Comparison of ENCODE assay signal across 10 cellular contexts in the genomic region with DNA sequence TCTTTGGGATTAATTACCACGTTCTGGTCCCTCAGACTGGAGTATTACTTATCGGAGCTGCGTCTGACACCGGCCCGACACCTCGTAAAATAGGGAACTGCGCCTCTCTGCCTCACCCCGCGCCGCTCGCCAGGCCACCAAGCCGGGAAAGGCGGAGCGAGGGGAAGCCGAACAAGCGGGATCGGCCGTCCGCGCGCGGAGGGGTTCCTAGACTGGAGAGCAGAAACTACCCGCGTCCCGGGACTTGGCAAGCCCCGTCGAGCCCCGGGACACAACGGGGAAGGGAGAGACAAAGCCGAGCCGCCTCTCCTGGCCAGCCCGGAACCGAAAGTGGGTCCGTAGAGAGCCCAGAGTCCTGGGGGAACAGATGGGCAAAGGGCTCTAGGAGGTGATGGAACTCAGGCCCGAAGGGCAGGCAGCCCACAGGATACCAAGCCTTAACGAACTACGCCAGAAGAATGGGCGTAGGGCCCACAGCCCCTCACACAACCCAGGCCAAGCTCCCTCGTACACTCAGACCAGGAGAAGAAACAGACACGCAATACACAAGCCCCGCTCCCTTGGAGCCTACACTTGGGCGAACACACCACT. TPM values are rescaled to one million over a fixed set of nuclear protein-coding genes. Genes with fewer than 3 reads are reported as not detected.
A peak's percentile ranks its signal among the peaks of the same experiment; 100 is the strongest.
DNase-seq lines count a peak whose midpoint lies in the region; ATAC-seq and TF ChIP-seq lines count a peak whose summit lies in the region.
"Had no signal": no experiment of that assay in that cellular context is flagged by ENCODE, and none has a peak within 500 bp of the region (broad histone marks: within the 10 kb centered on the region; RNA-seq: fewer than 3 reads in every experiment).

No MANE protein-coding gene starts in this region.

- intact Hi-C loops in Calu3 (cut with micrococcal nuclease; ENCODE audit: unreplicated experiment), result no loop called here
- intact Hi-C loops in left cardiac atrium (cut with DNase I), result no loop called here
- intact Hi-C loops in sciatic nerve (cut with DNase I), result no loop called here

- peaks cover 9% of the 10 kb centered on the region for H3K4me1 Mint-ChIP-seq in Calu3 (ENCODE audit: low read depth, unreplicated experiment)
- H3K4me1 Mint-ChIP-seq in T-helper 17 cell, result peaks cover 34% of the 10 kb centered on the region

- H3K36me3 Mint-ChIP-seq in Calu3 (ENCODE audit: insufficient read depth, unreplicated experiment) (no peaks in the 10 kb centered on the region), T-helper 17 cell (ENCODE audit: low read depth) (peaks cover 10% of the 10 kb centered on the region)

- ATAC-seq in T-helper 17 cell, result peak; percentile 42
- ATAC-seq in left cardiac atrium, result peak; percentile 15 to 28
- peak; percentile 22 for ATAC-seq in sciatic nerve
- no peak for ATAC-seq in HG03095 (IDR thresholded peaks at IDR 0.05; ENCODE audit: unreplicated experiment)
- ATAC-seq in GM21619 (IDR thresholded peaks at IDR 0.05; ENCODE audit: unreplicated experiment), result no peak

- H3K9me3 Mint-ChIP-seq in Calu3 (ENCODE audit: low read depth, unreplicated experiment), result no peaks in the 10 kb centered on the region

- no peak for DNase-seq in Calu3
- DNase-seq in T-helper 17 cell, result no peak
- no peak for DNase-seq in left cardiac atrium
- DNase-seq in sciatic nerve (ENCODE audit: low spot score), result no peak
- no peak for DNase-seq in central memory CD4-positive, alpha-beta T cell
- no peak for DNase-seq in NCI-H446 (lab: John Stamatoyannopoulos, UW)
- DNase-seq: NCI-H1436 treated with DMSO at 0.1 percent for 48 hours had no signal

- no peak overlapping the region for H3K27ac Mint-ChIP-seq in Calu3 (ENCODE audit: unreplicated experiment)
- peak overlapping the region; percentile 29 for H3K27ac Mint-ChIP-seq in T-helper 17 cell

- peak overlapping the region; percentile 48 for H3K4me3 Mint-ChIP-seq in Calu3 (ENCODE audit: low read depth, unreplicated experiment)
- peak overlapping the region; percentile 73 for H3K4me3 Mint-ChIP-seq in T-helper 17 cell

- CTCF ChIA-PET in Calu3 (lab: Charles Lee), result interaction anchor here (1.4 kb wide), 1 partner anchor 9 kb away, joined by 5 read pairs; no protein-coding TSS in a partner anchor

- peaks cover 100% of the 10 kb centered on the region for H3K27me3 Mint-ChIP-seq in Calu3 (ENCODE audit: unreplicated experiment)
- H3K27me3 Mint-ChIP-seq in T-helper 17 cell, result peaks cover 85% of the 10 kb centered on the region

- no TSS peak for BruUV-seq in Calu3 (replicated peaks; lab: Mats Ljungman, UMichigan)

- TF ChIP-seq CTCF in Calu3 (IDR thresholded peaks at IDR 0.05; ENCODE audit: unreplicated experiment), result no peak

- H3K9me3 ChIP-seq in T-helper 17 cell (ENCODE audit: control insufficient read depth, low read length, poor library complexity, severe bottlenecking), result no peaks in the 10 kb centered on the region

RNA-seq across cellular contexts. Expression of a gene that starts 6.5 kb away (rescaled TPM):
- total RNA-seq in Calu3 (2022) (not detected in 2 replicates), T-helper 17 cell (not detected), left cardiac atrium (not detected), sciatic nerve (not detected)
- total RNA-seq: lung microvascular endothelial cell had no signal

Comparison
In these comparisons a context has a peak if more than half of its experiments do, and no peak if none do; other contexts are left out.
1. ATAC-seq: peak in T-helper 17 cell (single experiment), left cardiac atrium (2 of 2) and sciatic nerve (single experiment); none in HG03095 (single experiment) and GM21619 (single experiment).